ENCODE assay signal across 9 cellular contexts in the genomic region with DNA sequence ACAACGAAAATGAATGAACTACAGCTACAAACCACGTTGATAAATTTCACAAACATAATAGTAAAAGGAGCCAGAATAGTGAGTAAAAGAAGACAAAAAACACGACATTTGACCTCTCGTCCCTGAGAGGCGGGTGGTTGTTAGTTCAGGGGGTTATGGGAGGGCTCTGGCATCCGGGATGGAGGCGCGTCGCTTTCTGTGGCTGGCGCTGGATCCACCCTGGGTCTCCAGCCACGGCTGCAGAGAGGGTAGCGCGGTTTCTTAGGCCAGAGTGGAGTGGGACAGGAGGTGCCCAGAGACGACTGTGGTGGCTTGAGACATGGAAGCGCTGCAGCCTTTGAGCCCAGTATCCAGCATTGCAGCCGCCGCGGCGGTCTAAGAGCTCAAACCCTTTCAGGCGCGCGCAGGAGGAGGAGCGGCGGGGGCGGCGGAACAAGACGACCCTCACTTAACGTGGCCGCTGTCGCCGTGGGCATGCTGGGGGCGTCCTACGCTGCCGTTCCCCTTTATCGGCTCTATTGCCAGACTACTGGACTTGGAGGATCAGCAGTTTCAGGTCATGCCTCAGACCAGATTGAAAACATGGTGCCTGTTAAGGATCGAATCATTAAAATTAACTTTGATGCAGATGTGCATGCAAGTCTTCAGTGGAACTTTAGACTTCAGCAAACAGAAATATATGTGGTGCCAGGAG. TPM values are rescaled to one million over a fixed set of nuclear protein-coding genes. Genes with fewer than 3 reads are reported as not detected.
DNase-seq lines count a peak whose midpoint lies in the region; TF ChIP-seq lines count a peak whose summit lies in the region.
"Had no signal": no experiment of that assay in that cellular context is flagged by ENCODE, and none has a peak within 500 bp of the region (broad histone marks: within the 10 kb centered on the region; RNA-seq: fewer than 3 reads in every experiment).

No MANE protein-coding gene starts in this region.

- H3K4me1 ChIP-seq in MM.1S (ENCODE audit: low read length), result no peaks in the 10 kb centered on the region
- H3K4me1 ChIP-seq in neuron (ENCODE audit: insufficient read depth, low read length), result peaks cover 6% of the 10 kb centered on the region

- H3K27me3 ChIP-seq in MM.1S (replicated peaks; ENCODE audit: insufficient read depth, low read length) (no peaks in the 10 kb centered on the region), neuron (ENCODE audit: insufficient read depth, low read length) (no peaks in the 10 kb centered on the region)

- H3F3A ChIP-seq in MM.1S (ENCODE audit: insufficient read depth, low read length), result no peaks in the 10 kb centered on the region

- H3K9me3 ChIP-seq in MM.1S (replicated peaks; ENCODE audit: insufficient read depth, low read length) (no peaks in the 10 kb centered on the region), neuron (ENCODE audit: low read length) (no peaks in the 10 kb centered on the region)

- no peak for TF ChIP-seq POLR2A in lower leg skin (IDR thresholded peaks at IDR 0.05)

- peaks cover 9 to 39% (median 13%) of the 10 kb centered on the region in 6 donors for H3K9me3 Mint-ChIP-seq in immature natural killer cell

- H3K9ac ChIP-seq in MM.1S (ENCODE audit: low read length), result no peak overlapping the region

- peak overlapping the region in 1 of 6 donors; percentile 68 for H3K27ac Mint-ChIP-seq in immature natural killer cell

- WGBS in lower leg skin, 2 donors, result 3% methylated on average over 32 to 36 of the region's 36 CpGs

- intact Hi-C loops in lower leg skin (cut with DNase I; ENCODE audit: low total_unique reads), result no loop called here

- H3K36me3 Mint-ChIP-seq in immature natural killer cell, result peaks cover 0 to 6% (median 4%) of the 10 kb centered on the region in 3 donors

- H3K4me3 ChIP-seq in MM.1S (ENCODE audit: low read length), result peak overlapping the region; percentile 42; the same call in 1 of the 2 replicates
- H3K4me3 ChIP-seq in neuron (ENCODE audit: low read length), result peak overlapping the region; percentile 38
- H3K4me3 ChIP-seq in lower leg skin (ENCODE audit: low read depth, poor library complexity, severe bottlenecking), result no peak overlapping the region

- peak overlapping the region in 1 of 5 donors; percentile 66 for H3K4me3 Mint-ChIP-seq in immature natural killer cell

- no peaks in the 10 kb centered on the region for H4K20me1 ChIP-seq in MM.1S (ENCODE audit: insufficient read depth, low read length)

- no peak for TF ChIP-seq CTCF in MM.1S (IDR thresholded peaks at IDR 0.05; ENCODE audit: low read length)
- TF ChIP-seq CTCF in lower leg skin (IDR thresholded peaks at IDR 0.05), result no peak

- peak; percentile 50 for DNase-seq in D341Med (ENCODE audit: low spot score)
- DNase-seq in MM.1S, result no peak
- peak; percentile 78 for DNase-seq in ecto neural progenitor cell (ENCODE audit: low spot score)
- DNase-seq in OCI-M2 (lab: John Stamatoyannopoulos, UW; ENCODE audit: unreplicated experiment), result no peak
- DNase-seq in T-helper 9 cell, result no peak
- no peak for DNase-seq in lower leg skin (ENCODE audit: low spot score in 2 of 2)
- no peak for DNase-seq in immature natural killer cell

- H3K79me2 ChIP-seq in MM.1S (ENCODE audit: low read length), result no peaks in the 10 kb centered on the region

- H2AFZ ChIP-seq in MM.1S (ENCODE audit: low read length) (no peak overlapping the region), neuron (ENCODE audit: low read depth, low read length) (peak overlapping the region; percentile 68)

- H3K27ac ChIP-seq in MM.1S (ENCODE audit: low read length), result no peak overlapping the region
- H3K27ac ChIP-seq: epithelial cell of prostate had no signal

- no peaks in the 10 kb centered on the region for H3K36me3 ChIP-seq in MM.1S (replicated peaks; ENCODE audit: insufficient read depth, low read length)
- no peaks in the 10 kb centered on the region for H3K36me3 ChIP-seq in neuron (ENCODE audit: insufficient read depth, low read length)

- peaks cover 24 to 31% of the 10 kb centered on the region in 2 donors for H3K4me1 Mint-ChIP-seq in immature natural killer cell

- H3K27me3 Mint-ChIP-seq in immature natural killer cell (ENCODE audit: low read depth in 3 of 3), result peaks cover 13 to 30% (median 30%) of the 10 kb centered on the region in 3 donors

- H3K4me2 ChIP-seq in MM.1S (ENCODE audit: low read depth, low read length), result 0 out of 2 replicates have a peak overlapping the region, but pooled peaks have one; percentile 12

- no peaks in the 10 kb centered on the region for H3K9me2 ChIP-seq in MM.1S (replicated peaks; ENCODE audit: insufficient read depth, low read length)

RNA-seq across cellular contexts. Expression of gene ZSCAN23, which starts 3.7 kb away (rescaled TPM):
- total RNA-seq in lower leg skin, result 1 to 10 TPM in 1 of 4 donors, under 1 TPM in 2, not detected in 1; 0.25 to 1.2 (median 0.65) TPM
- polyA plus RNA-seq in immature natural killer cell, result under 1 TPM in 1 of 3 donors, not detected in 2; 0.16 TPM

RNA-seq across cellular contexts. Expression of gene ZSCAN12, which starts 47.4 kb away (rescaled TPM):
- 1 to 10 TPM; 2.7 to 5.5 (median 4.0) TPM for total RNA-seq in lower leg skin
- polyA plus RNA-seq in immature natural killer cell, result 1 to 10 TPM; 1.6 to 3.4 (median 1.9) TPM

Comparison
In these comparisons a context has a peak if more than half of its experiments do, and no peak if none do; other contexts are left out.
1. DNase-seq: peak in D341Med (single experiment) and ecto neural progenitor cell (single experiment); none in MM.1S (single experiment), OCI-M2 (single experiment), T-helper 9 cell (single experiment), lower leg skin (0 of 2) and immature natural killer cell (0 of 3).